In the genomic region with DNA sequence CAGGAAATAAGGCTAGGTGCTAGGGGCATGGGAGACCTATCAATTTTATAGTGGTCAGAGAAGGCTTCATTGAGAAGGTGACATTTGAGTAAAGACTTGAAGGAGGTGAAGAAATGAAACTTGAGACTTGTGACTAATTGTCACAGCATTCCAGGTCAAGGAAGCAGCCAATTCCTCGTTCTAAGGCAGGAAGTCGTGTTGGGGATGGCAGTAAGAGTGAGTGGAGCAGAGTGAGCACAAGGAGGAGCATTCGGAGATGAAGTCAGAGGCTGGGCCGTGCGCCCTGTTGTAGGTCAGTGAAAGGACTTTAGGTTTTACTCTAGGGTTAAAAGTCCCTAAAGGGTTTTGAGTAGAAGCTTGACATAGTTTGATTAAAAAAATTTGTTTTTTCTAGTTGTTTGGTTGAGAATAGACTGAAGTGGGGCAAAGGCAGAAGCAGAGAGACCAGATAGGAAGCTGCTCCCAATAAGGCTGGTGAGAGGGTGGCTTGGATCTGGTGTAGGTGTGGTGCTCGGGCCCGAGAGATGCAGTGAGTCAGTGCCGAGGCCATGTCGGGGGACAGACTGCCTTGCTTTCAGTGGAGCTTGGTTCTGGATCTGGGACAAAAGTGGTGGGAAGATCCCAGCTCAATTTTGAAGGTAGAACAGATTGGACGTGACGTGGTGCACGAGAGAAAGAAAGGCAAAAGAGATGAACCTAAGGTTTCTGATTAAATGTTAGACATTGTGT, we compare ENCODE assay signal across 15 cellular contexts. TPM values are rescaled to one million over a fixed set of nuclear protein-coding genes. Genes with fewer than 3 reads are reported as not detected.
DNase-seq lines count a peak whose midpoint lies in the region; ATAC-seq lines count a peak whose summit lies in the region.
"Had no signal": no experiment of that assay in that cellular context is flagged by ENCODE, and none has a peak within 500 bp of the region (broad histone marks: within the 10 kb centered on the region; RNA-seq: fewer than 3 reads in every experiment).

No MANE protein-coding gene starts in this region.

- H3K4me2 ChIP-seq in GM23248 (ENCODE audit: unreplicated experiment) = peak overlapping the region; percentile 16

- H3K27ac ChIP-seq in GM23248 (peak overlapping the region; percentile 16; the same call in 1 of the 2 replicates), epithelial cell of prostate (peak overlapping the region; percentile 57)
- H3K27ac ChIP-seq: adrenal gland, sigmoid colon had no signal

- no peak for ATAC-seq in GM21737 (IDR thresholded peaks at IDR 0.05; ENCODE audit: unreplicated experiment)
- ATAC-seq: left lobe of liver; naive thymus-derived CD8-positive, alpha-beta T cell had no signal

- H3K36me3 ChIP-seq in GM23248 (ENCODE audit: low read depth) (no peaks in the 10 kb centered on the region), MG63 (no peaks in the 10 kb centered on the region)
- H3K36me3 ChIP-seq: adrenal gland, sigmoid colon had no signal

- peaks cover 14% of the 10 kb centered on the region for H3K4me1 ChIP-seq in GM23248 (ENCODE audit: insufficient read depth)

- no peak overlapping the region for H3K9ac ChIP-seq in GM23248

- peak overlapping the region; percentile 14; the same call in 1 of the 2 replicates for H2AFZ ChIP-seq in GM23248

- H3K79me2 ChIP-seq in GM23248 (ENCODE audit: insufficient read depth) = no peaks in the 10 kb centered on the region

- H3K4me3 ChIP-seq in GM23248 = no peak overlapping the region
- H3K4me3 ChIP-seq in MG63 = no peak overlapping the region
- H3K4me3 ChIP-seq: adrenal gland, sigmoid colon had no signal

- WGBS in GM23248 (ENCODE audit: low coverage in 1 of 2, low lambda C conversion rate in 2 of 2, missing lambda C conversion rate in 2 of 2), 2 experiments = 77 to 79% methylated on average over 12 of the region's 12 CpGs

- H3K9me2 ChIP-seq in GM23248 (ENCODE audit: insufficient read depth) = no peaks in the 10 kb centered on the region

- in situ Hi-C loops in GM23248 (cut with MboI) = no loop called here

- DNase-seq in GM23248 (peak; percentile 59), MG63 (peak; percentile 64), epithelial cell of prostate (ENCODE audit: low read depth, low spot score) (no peak), renal cortical epithelial cell (ENCODE audit: low read depth) (peak; percentile 66), germinal center (ENCODE audit: low spot score) (no peak), NCI-H1417 (lab: John Stamatoyannopoulos, UW) (no peak)
- DNase-seq: COR-L47; naive thymus-derived CD8-positive, alpha-beta T cell; NCI-H1092; NCI-H748 treated with DMSO at 0.1 percent for 48 hours; SIG-M5; sigmoid colon had no signal

- H3K9me3 ChIP-seq in GM23248 (ENCODE audit: low read depth) (no peaks in the 10 kb centered on the region), MG63 (no peaks in the 10 kb centered on the region)
- H3K9me3 ChIP-seq: adrenal gland, sigmoid colon had no signal

- H4K20me1 ChIP-seq in GM23248 (ENCODE audit: insufficient read depth) = no peaks in the 10 kb centered on the region

- H3K27me3 ChIP-seq in GM23248 (replicated peaks; ENCODE audit: insufficient read depth) (no peaks in the 10 kb centered on the region), MG63 (no peaks in the 10 kb centered on the region)
- H3K27me3 ChIP-seq: adrenal gland, sigmoid colon had no signal

- H3F3A ChIP-seq in GM23248 (ENCODE audit: insufficient read depth) = peaks cover 16% of the 10 kb centered on the region; the same call in 1 of the 2 replicates

RNA-seq across cellular contexts. Expression of a gene that starts 2.6 kb away (rescaled TPM):
- 7.2 and 9.4 TPM in 2 replicates for total RNA-seq in GM23248 (2014; rRNA removed; shearing (Covaris generic))
- polyA plus RNA-seq in GM23248 (2016; fragmentation: Nextera tagmentation; extraction: Ambion mirVana) = 14.6 and 15.1 TPM in 2 replicates
- 1.5 and 1.7 TPM in 2 replicates for total RNA-seq in MG63 (2014; rRNA removed; shearing (Covaris generic); ENCODE audit: low replicate concordance)
- 8.2 and 21.1 TPM in 2 replicates for total RNA-seq in renal cortical epithelial cell

RNA-seq across cellular contexts. Expression of a gene that starts 42.2 kb away (rescaled TPM):
- not detected in 2 replicates for total RNA-seq in GM23248 (2014; rRNA removed; shearing (Covaris generic))
- not detected in 2 replicates for polyA plus RNA-seq in GM23248 (2016; fragmentation: Nextera tagmentation; extraction: Ambion mirVana)
- total RNA-seq in MG63 (2014; rRNA removed; shearing (Covaris generic); ENCODE audit: low replicate concordance) = not detected in 2 replicates
- total RNA-seq in renal cortical epithelial cell = 0.05 and 0.35 TPM in 2 replicates

Comparison
In these comparisons a context has a peak if more than half of its experiments do, and no peak if none do; other contexts are left out.
1. DNase-seq: peak in GM23248 (single experiment), MG63 (single experiment) and renal cortical epithelial cell (single experiment); none in epithelial cell of prostate (single experiment), germinal center (single experiment) and NCI-H1417 (0 of 3).